ENCODE assay signal across 9 cellular contexts in the genomic region with DNA sequence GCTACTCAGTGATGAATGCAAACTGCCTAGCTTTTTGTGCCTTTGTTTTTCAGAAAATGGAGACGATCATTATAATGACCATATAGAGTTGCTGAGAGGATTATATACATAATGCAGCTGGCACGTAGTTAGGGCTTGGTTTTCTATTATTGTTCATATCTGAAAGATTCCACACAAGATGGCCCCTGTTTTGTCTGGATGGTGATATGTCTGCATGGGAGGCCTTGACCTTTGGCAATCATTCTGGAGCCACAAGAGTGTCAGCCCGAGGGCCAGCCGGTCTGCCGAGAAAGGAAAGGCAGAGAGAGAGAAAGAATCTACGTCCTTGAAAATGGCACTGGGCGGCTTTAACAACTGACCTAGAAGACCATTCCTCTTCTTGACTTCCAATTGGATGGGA. TPM values are rescaled to one million over a fixed set of nuclear protein-coding genes. Genes with fewer than 3 reads are reported as not detected.
"Had no signal": no experiment of that assay in that cellular context is flagged by ENCODE, and none has a peak within 500 bp of the region (broad histone marks: within the 10 kb centered on the region; RNA-seq: fewer than 3 reads in every experiment).

No MANE protein-coding gene starts in this region.

- DNase-seq: IMR-90, KBM-7, KG1 had no signal

- H3K9ac ChIP-seq: KMS-11 had no signal

- H3K27ac Mint-ChIP-seq: IgD-negative memory B cell had no signal

- H3K4me2 ChIP-seq: KMS-11 had no signal

- FAIRE-seq: HTR-8/SVneo had no signal

- H3K4me3 Mint-ChIP-seq: IgD-negative memory B cell had no signal

- H3K27ac ChIP-seq: HL-60, KMS-11 had no signal

RNA-seq across cellular contexts. Expression of gene SH2D1B, which starts 5.7 kb away (rescaled TPM):
- total RNA-seq: HT-29 had no signal

RNA-seq across cellular contexts. Expression of gene C1orf226, which starts 36.1 kb away (rescaled TPM):
- polyA plus RNA-seq: IgD-negative memory B cell had no signal

RNA-seq across cellular contexts. Expression of gene SPATA46, which starts 41.0 kb away (rescaled TPM):
- total RNA-seq: HT-29, HT1080, IMR-90 had no signal
- polyA plus RNA-seq: IgD-negative memory B cell, IMR-90 had no signal
